In the genomic region with DNA sequence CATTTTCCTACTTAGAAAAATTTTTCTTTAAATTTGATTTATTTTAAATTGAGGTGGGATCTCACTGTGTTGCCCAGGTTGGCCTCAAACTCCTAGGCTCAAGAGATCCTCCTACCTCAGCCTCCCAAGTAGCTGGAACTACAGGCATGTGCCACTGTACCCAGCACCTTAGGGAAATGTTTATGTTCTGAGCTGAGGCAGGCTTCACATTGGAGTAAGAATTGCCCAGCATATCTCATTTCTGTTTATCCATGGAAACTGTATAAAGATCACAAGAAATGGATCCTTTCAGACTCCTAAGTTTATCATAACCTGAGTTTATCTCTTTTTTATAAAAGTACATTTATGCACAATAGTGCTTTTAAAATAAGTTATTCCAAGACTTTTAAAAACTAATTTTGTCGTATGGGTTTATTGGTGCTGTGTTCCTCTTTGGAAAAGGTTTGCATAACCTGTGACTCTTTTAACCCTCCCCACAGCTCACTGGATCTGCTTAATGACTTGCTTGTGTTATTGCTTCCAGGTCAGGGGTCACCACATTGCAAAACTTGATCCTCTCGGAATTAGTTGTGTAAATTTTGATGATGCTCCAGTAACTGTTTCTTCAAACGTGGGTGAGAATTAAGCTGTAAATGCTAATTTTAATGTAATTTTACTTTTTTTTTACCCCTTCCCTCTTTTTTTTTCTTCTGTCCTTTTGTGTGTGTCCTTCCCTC, we compare ENCODE assay signal across 15 cellular contexts. TPM values are rescaled to one million over a fixed set of nuclear protein-coding genes. Genes with fewer than 3 reads are reported as not detected.
DNase-seq lines count a peak whose midpoint lies in the region; ATAC-seq lines count a peak whose summit lies in the region.
"Had no signal": no experiment of that assay in that cellular context is flagged by ENCODE, and none has a peak within 500 bp of the region (broad histone marks: within the 10 kb centered on the region; RNA-seq: fewer than 3 reads in every experiment).

No MANE protein-coding gene starts in this region.

- no peak for DNase-seq in activated T-cell treated with anti-CD3 and anti-CD28 coated beads, Interleukin-2, amount 50 U/mL, for 24 hours
- no peak for DNase-seq in activated T-cell treated with anti-CD3 and anti-CD28 coated beads, Interleukin-2, amount 50 U/mL, for 72 hours
- no peak for DNase-seq in activated T-helper 1 cell treated with anti-CD3 and anti-CD28 coated beads, Interleukin-12 subunit alpha, Interleukin-12 subunit beta, Interleukin-2, Interleukin-4 antibody, amounts not matched to agents 30 ng/mL and 10 ng/mL and 1 ng/mL, durations not matched to agents 14 hours and 24 hours and 36 hours (ENCODE audit: low spot score)
- no peak for DNase-seq in left lobe of liver (ENCODE audit: low spot score)
- no peak for DNase-seq in stimulated activated naive B cell treated with anti-CD40 and anti-IgM and Interleukin-4, amounts not matched to agents 10 μg/mL and 1 μg/mL and 100 μg/mL, for 72 hours
- no peak for DNase-seq in Kasumi-1 (lab: John Stamatoyannopoulos, UW)
- no peak for DNase-seq in NCI-H187 (lab: John Stamatoyannopoulos, UW)
- DNase-seq: 8988T, DMS153, EL, NCI-H1417 treated with DMSO at 0.1 percent for 48 hours, NCI-H2081, NCI-H524, OCI-M1 had no signal

- H3K36me3 Mint-ChIP-seq in activated T-cell treated with anti-CD3 and anti-CD28 coated beads, Interleukin-2, amount 50 U/mL, for 24 hours (ENCODE audit: low read depth) = peaks cover 73% of the 10 kb centered on the region
- peaks cover 0 to 6% of the 10 kb centered on the region in 2 donors for H3K36me3 Mint-ChIP-seq in activated T-cell treated with anti-CD3 and anti-CD28 coated beads, Interleukin-2, amount 50 U/mL, for 72 hours (ENCODE audit: insufficient read depth in 2 of 2)
- peaks cover 28% of the 10 kb centered on the region for H3K36me3 Mint-ChIP-seq in activated T-helper 1 cell treated with anti-CD3 and anti-CD28 coated beads, Interleukin-12 subunit alpha, Interleukin-12 subunit beta, Interleukin-2, Interleukin-4 antibody, amounts not matched to agents 30 ng/mL and 10 ng/mL and 1 ng/mL, durations not matched to agents 14 hours and 24 hours and 36 hours (ENCODE audit: low read depth)
- peaks cover 26 to 41% of the 10 kb centered on the region in 2 donors for H3K36me3 Mint-ChIP-seq in stimulated activated naive B cell treated with anti-CD40 and anti-IgM and Interleukin-4, amounts not matched to agents 10 μg/mL and 1 μg/mL and 100 μg/mL, for 72 hours

- no peak overlapping the region for H3K4me3 Mint-ChIP-seq in activated T-cell treated with anti-CD3 and anti-CD28 coated beads, Interleukin-2, amount 50 U/mL, for 24 hours
- H3K4me3 Mint-ChIP-seq in activated T-cell treated with anti-CD3 and anti-CD28 coated beads, Interleukin-2, amount 50 U/mL, for 72 hours = no peak overlapping the region
- no peak overlapping the region for H3K4me3 Mint-ChIP-seq in activated T-helper 1 cell treated with anti-CD3 and anti-CD28 coated beads, Interleukin-12 subunit alpha, Interleukin-12 subunit beta, Interleukin-2, Interleukin-4 antibody, amounts not matched to agents 30 ng/mL and 10 ng/mL and 1 ng/mL, durations not matched to agents 14 hours and 24 hours and 36 hours
- H3K4me3 Mint-ChIP-seq in stimulated activated naive B cell treated with anti-CD40 and anti-IgM and Interleukin-4, amounts not matched to agents 10 μg/mL and 1 μg/mL and 100 μg/mL, for 72 hours = no peak overlapping the region

- no peak for ATAC-seq in activated T-cell treated with anti-CD3 and anti-CD28 coated beads, Interleukin-2, amount 50 U/mL, for 72 hours (replicated peaks in 1 of 2)
- ATAC-seq in left lobe of liver (peak; percentile 45), GM18861 (IDR thresholded peaks at IDR 0.05; ENCODE audit: unreplicated experiment) (no peak)
- ATAC-seq in stimulated activated naive B cell treated with anti-CD40 and anti-IgM and Interleukin-4, amounts not matched to agents 10 μg/mL and 1 μg/mL and 100 μg/mL, for 72 hours (replicated peaks) = no peak

- no peaks in the 10 kb centered on the region for H3K9me3 Mint-ChIP-seq in activated T-cell treated with anti-CD3 and anti-CD28 coated beads, Interleukin-2, amount 50 U/mL, for 24 hours
- no peaks in the 10 kb centered on the region for H3K9me3 Mint-ChIP-seq in activated T-cell treated with anti-CD3 and anti-CD28 coated beads, Interleukin-2, amount 50 U/mL, for 72 hours
- no peaks in the 10 kb centered on the region for H3K9me3 Mint-ChIP-seq in activated T-helper 1 cell treated with anti-CD3 and anti-CD28 coated beads, Interleukin-12 subunit alpha, Interleukin-12 subunit beta, Interleukin-2, Interleukin-4 antibody, amounts not matched to agents 30 ng/mL and 10 ng/mL and 1 ng/mL, durations not matched to agents 14 hours and 24 hours and 36 hours
- H3K9me3 Mint-ChIP-seq in stimulated activated naive B cell treated with anti-CD40 and anti-IgM and Interleukin-4, amounts not matched to agents 10 μg/mL and 1 μg/mL and 100 μg/mL, for 72 hours = no peaks in the 10 kb centered on the region

- H3K27ac Mint-ChIP-seq in activated T-cell treated with anti-CD3 and anti-CD28 coated beads, Interleukin-2, amount 50 U/mL, for 24 hours = peak overlapping the region; percentile 32
- no peak overlapping the region for H3K27ac Mint-ChIP-seq in activated T-cell treated with anti-CD3 and anti-CD28 coated beads, Interleukin-2, amount 50 U/mL, for 72 hours
- peak overlapping the region; percentile 42 for H3K27ac Mint-ChIP-seq in activated T-helper 1 cell treated with anti-CD3 and anti-CD28 coated beads, Interleukin-12 subunit alpha, Interleukin-12 subunit beta, Interleukin-2, Interleukin-4 antibody, amounts not matched to agents 30 ng/mL and 10 ng/mL and 1 ng/mL, durations not matched to agents 14 hours and 24 hours and 36 hours
- peak overlapping the region; percentile 20 for H3K27ac Mint-ChIP-seq in stimulated activated naive B cell treated with anti-CD40 and anti-IgM and Interleukin-4, amounts not matched to agents 10 μg/mL and 1 μg/mL and 100 μg/mL, for 72 hours

- intact Hi-C loops in activated T-helper 1 cell treated with anti-CD3 and anti-CD28 coated beads, Interleukin-12 subunit alpha, Interleukin-12 subunit beta, Interleukin-2, Interleukin-4 antibody, amounts not matched to agents 30 ng/mL and 10 ng/mL and 1 ng/mL, durations not matched to agents 14 hours and 24 hours and 36 hours (cut with micrococcal nuclease) = no loop called here

- H3K4me1 Mint-ChIP-seq in activated T-cell treated with anti-CD3 and anti-CD28 coated beads, Interleukin-2, amount 50 U/mL, for 24 hours (ENCODE audit: low read depth) = peaks cover 11% of the 10 kb centered on the region
- no peaks in the 10 kb centered on the region for H3K4me1 Mint-ChIP-seq in activated T-cell treated with anti-CD3 and anti-CD28 coated beads, Interleukin-2, amount 50 U/mL, for 72 hours (ENCODE audit: low read depth)
- peaks cover 24% of the 10 kb centered on the region for H3K4me1 Mint-ChIP-seq in activated T-helper 1 cell treated with anti-CD3 and anti-CD28 coated beads, Interleukin-12 subunit alpha, Interleukin-12 subunit beta, Interleukin-2, Interleukin-4 antibody, amounts not matched to agents 30 ng/mL and 10 ng/mL and 1 ng/mL, durations not matched to agents 14 hours and 24 hours and 36 hours (ENCODE audit: low read depth)
- H3K4me1 Mint-ChIP-seq in stimulated activated naive B cell treated with anti-CD40 and anti-IgM and Interleukin-4, amounts not matched to agents 10 μg/mL and 1 μg/mL and 100 μg/mL, for 72 hours = peaks cover 5 to 10% of the 10 kb centered on the region in 2 donors

- no peaks in the 10 kb centered on the region for H3K27me3 Mint-ChIP-seq in activated T-cell treated with anti-CD3 and anti-CD28 coated beads, Interleukin-2, amount 50 U/mL, for 24 hours
- no peaks in the 10 kb centered on the region for H3K27me3 Mint-ChIP-seq in activated T-cell treated with anti-CD3 and anti-CD28 coated beads, Interleukin-2, amount 50 U/mL, for 72 hours (ENCODE audit: low read depth)
- no peaks in the 10 kb centered on the region for H3K27me3 Mint-ChIP-seq in activated T-helper 1 cell treated with anti-CD3 and anti-CD28 coated beads, Interleukin-12 subunit alpha, Interleukin-12 subunit beta, Interleukin-2, Interleukin-4 antibody, amounts not matched to agents 30 ng/mL and 10 ng/mL and 1 ng/mL, durations not matched to agents 14 hours and 24 hours and 36 hours (ENCODE audit: insufficient read depth)
- H3K27me3 Mint-ChIP-seq in stimulated activated naive B cell treated with anti-CD40 and anti-IgM and Interleukin-4, amounts not matched to agents 10 μg/mL and 1 μg/mL and 100 μg/mL, for 72 hours = no peaks in the 10 kb centered on the region

RNA-seq across cellular contexts. Expression of gene OGDH, which starts 40.7 kb away (rescaled TPM):
- 10 to 100 TPM; 79.6 to 82.7 TPM for total RNA-seq in activated T-cell treated with anti-CD3 and anti-CD28 coated beads, Interleukin-2, amount 50 U/mL, for 72 hours
- total RNA-seq in activated T-helper 1 cell treated with anti-CD3 and anti-CD28 coated beads, Interleukin-12 subunit alpha, Interleukin-12 subunit beta, Interleukin-2, Interleukin-4 antibody, amounts not matched to agents 30 ng/mL and 10 ng/mL and 1 ng/mL, durations not matched to agents 14 hours and 24 hours and 36 hours = 101 and 105 TPM in 2 replicates
- 50.9 TPM for total RNA-seq in left lobe of liver
